In genomic region chr1:235864965-235865525, GRCh38 we compare ENCODE assay signal across 9 cellular contexts. TPM values are rescaled to one million over a fixed set of nuclear protein-coding genes. Genes with fewer than 3 reads are reported as not detected.
A peak's percentile ranks its signal among the peaks of the same experiment; 100 is the strongest.
DNase-seq lines count a peak whose midpoint lies in the region; ATAC-seq, FAIRE-seq and TF ChIP-seq lines count a peak whose summit lies in the region.
"Had no signal": no experiment of that assay in that cellular context is flagged by ENCODE, and none has a peak within 500 bp of the region (broad histone marks: within the 10 kb centered on the region; RNA-seq: fewer than 3 reads in every experiment).

No MANE protein-coding gene starts in this region.

- in situ Hi-C loops in Panc1 (cut with HindIII; ENCODE audit: low pct_unique_long_range_greater_than_20kb, low sequenced_read_pairs): no loop called here

- TF ChIP-seq CTCF in GM12865 (IDR thresholded peaks at IDR 0.05; ENCODE audit: insufficient read depth, low read depth, low read length, missing control alignments) (no peak), Panc1 (IDR thresholded peaks at IDR 0.05) (no peak)

- intact Hi-C loops in Panc1 (cut with micrococcal nuclease; ENCODE audit: unreplicated experiment): loop anchor here (5.0 kb wide), 2 partner anchors 52 to 107 kb away; no protein-coding TSS in a partner anchor

- FAIRE-seq in RCC 7860 (lab: Jason Lieb, UNC): no peak

- H3K9me3 ChIP-seq in Panc1 (ENCODE audit: control insufficient read depth, insufficient read depth, low read depth, low read length): no peaks in the 10 kb centered on the region
- H3K9me3 ChIP-seq in skeletal muscle tissue (ENCODE audit: control insufficient read depth in 3 of 3, low read length in 3 of 3): no peaks in the 10 kb centered on the region

- no peak for DNase-seq in GM12865 (ENCODE audit: low read depth)
- DNase-seq in Panc1 (ENCODE audit: low read depth, low spot score): no peak
- DNase-seq in fibroblast of peridontal ligament (ENCODE audit: extremely low read depth): peak; percentile 50
- no peak for DNase-seq in NK-92 treated with Interleukin-12 subunit alpha and Interleukin-12 subunit beta, amount 100 ng/mL, for 24 hours (lab: John Stamatoyannopoulos, UW)
- no peak for DNase-seq in NCI-H2171 treated with DMSO at 0.1 percent for 48 hours (lab: John Stamatoyannopoulos, UW)
- DNase-seq in RCC 7860 (ENCODE audit: low spot score): no peak
- DNase-seq in HT-29 (ENCODE audit: low spot score): no peak
- DNase-seq: NCI-H1092 had no signal

- H3K27me3 ChIP-seq in Panc1 (ENCODE audit: control insufficient read depth, insufficient read depth, low read length) (no peaks in the 10 kb centered on the region), skeletal muscle tissue (ENCODE audit: control insufficient read depth in 3 of 3, insufficient read depth in 3 of 3, low read length in 3 of 3) (no peaks in the 10 kb centered on the region)

- H3K27ac ChIP-seq in Panc1 (ENCODE audit: low read length): peak overlapping the region; percentile 89
- H3K27ac ChIP-seq in skeletal muscle tissue (ENCODE audit: low read depth, low read length): no peak overlapping the region

- no peak overlapping the region for H3K9ac ChIP-seq in skeletal muscle tissue (ENCODE audit: low read depth in 1 of 3, low read length in 3 of 3)

- H3K4me1 ChIP-seq in Panc1 (ENCODE audit: control insufficient read depth, insufficient read depth, low read length) (peaks cover 57% of the 10 kb centered on the region), skeletal muscle tissue (ENCODE audit: control insufficient read depth in 3 of 3, insufficient read depth in 3 of 3, low read length in 3 of 3) (peaks cover 10 to 24% (median 12%) of the 10 kb centered on the region in 3 donors)

- ATAC-seq in Panc1: no peak

- H3K4me3 ChIP-seq in GM12865 (ENCODE audit: low read depth, low read length) (peak overlapping the region; percentile 81), Panc1 (ENCODE audit: low read depth in 2 of 2, low read length in 2 of 2) (peak overlapping the region; percentile 76 to 98), skeletal muscle tissue (ENCODE audit: low read length in 3 of 3) (peak overlapping the region in 2 of 3 donors; percentile 7 to 17)

- BruUV-seq in Panc1 (replicated peaks; lab: Mats Ljungman, UMichigan): no TSS peak

- CTCF ChIA-PET in Panc1 (lab: Charles Lee): interaction anchor here (2.8 kb wide), 1 partner anchor 107 kb away, joined by 16 read pairs; no protein-coding TSS in a partner anchor

- POLR2A ChIA-PET in Panc1 (lab: Charles Lee): interaction anchor here (1.0 to 1.5 kb wide), 3 partner anchors 10 to 106 kb away, joined by 3 to 5 read pairs (median 3); no protein-coding TSS in a partner anchor

- H3K36me3 ChIP-seq in Panc1 (ENCODE audit: control insufficient read depth, insufficient read depth, low read length) (peaks cover 3% of the 10 kb centered on the region; the same call in 1 of the 2 replicates), skeletal muscle tissue (ENCODE audit: control insufficient read depth in 3 of 3, insufficient read depth in 3 of 3, low read length in 3 of 3) (no peaks in the 10 kb centered on the region)

RNA-seq across cellular contexts. Expression of gene LYST, which starts 1.7 kb away (rescaled TPM):
- total RNA-seq in Panc1 (2021; ENCODE audit: unreplicated experiment) (75.2 TPM), skeletal muscle tissue (24.5 TPM)
- 19.4 TPM for polyA plus RNA-seq in Panc1 (2012; ENCODE audit: insufficient read length)
- total RNA-seq in HT-29 (2014; rRNA removed; shearing (Covaris generic)): 0.57 and 1.0 TPM in 2 replicates

Comparison
In these comparisons a context has a peak if more than half of its experiments do, and no peak if none do; other contexts are left out.
1. H3K4me3 ChIP-seq: peak in every context shown above with its lines; median percentile 87 in Panc1; 81 in GM12865; 12 in skeletal muscle tissue.
2. RNA of gene LYST, which starts 1.7 kb away (total RNA-seq): 75.2 TPM in Panc1 (single experiment) and 24.5 TPM in skeletal muscle tissue (single experiment); 0.57 to 1.0 TPM in HT-29; every median in the first group is over 10 times any median in the second.